In genomic region chr19:603779-604178, GRCh38 we compare ENCODE assay signal across 6 cellular contexts. TPM values are rescaled to one million over a fixed set of nuclear protein-coding genes. Genes with fewer than 3 reads are reported as not detected.
"Had no signal": no experiment of that assay in that cellular context is flagged by ENCODE, and none has a peak within 500 bp of the region (broad histone marks: within the 10 kb centered on the region; RNA-seq: fewer than 3 reads in every experiment).

No MANE protein-coding gene starts in this region.

RNA-seq across cellular contexts. Expression of gene HCN2, which starts 14.1 kb away (rescaled TPM):
- total RNA-seq: epithelial cell of proximal tubule, skeletal muscle tissue, subcutaneous adipose tissue had no signal

RNA-seq across cellular contexts. Expression of gene FGF22, which starts 35.9 kb away (rescaled TPM):
- total RNA-seq: activated naive CD4-positive, alpha-beta T cell treated with anti-CD3 and anti-CD28 coated beads, Interleukin-2, amount 50 U/mL, for 72 hours; body of pancreas; dermis blood vessel endothelial cell; epithelial cell of proximal tubule; skeletal muscle tissue had no signal
